In the genomic region with DNA sequence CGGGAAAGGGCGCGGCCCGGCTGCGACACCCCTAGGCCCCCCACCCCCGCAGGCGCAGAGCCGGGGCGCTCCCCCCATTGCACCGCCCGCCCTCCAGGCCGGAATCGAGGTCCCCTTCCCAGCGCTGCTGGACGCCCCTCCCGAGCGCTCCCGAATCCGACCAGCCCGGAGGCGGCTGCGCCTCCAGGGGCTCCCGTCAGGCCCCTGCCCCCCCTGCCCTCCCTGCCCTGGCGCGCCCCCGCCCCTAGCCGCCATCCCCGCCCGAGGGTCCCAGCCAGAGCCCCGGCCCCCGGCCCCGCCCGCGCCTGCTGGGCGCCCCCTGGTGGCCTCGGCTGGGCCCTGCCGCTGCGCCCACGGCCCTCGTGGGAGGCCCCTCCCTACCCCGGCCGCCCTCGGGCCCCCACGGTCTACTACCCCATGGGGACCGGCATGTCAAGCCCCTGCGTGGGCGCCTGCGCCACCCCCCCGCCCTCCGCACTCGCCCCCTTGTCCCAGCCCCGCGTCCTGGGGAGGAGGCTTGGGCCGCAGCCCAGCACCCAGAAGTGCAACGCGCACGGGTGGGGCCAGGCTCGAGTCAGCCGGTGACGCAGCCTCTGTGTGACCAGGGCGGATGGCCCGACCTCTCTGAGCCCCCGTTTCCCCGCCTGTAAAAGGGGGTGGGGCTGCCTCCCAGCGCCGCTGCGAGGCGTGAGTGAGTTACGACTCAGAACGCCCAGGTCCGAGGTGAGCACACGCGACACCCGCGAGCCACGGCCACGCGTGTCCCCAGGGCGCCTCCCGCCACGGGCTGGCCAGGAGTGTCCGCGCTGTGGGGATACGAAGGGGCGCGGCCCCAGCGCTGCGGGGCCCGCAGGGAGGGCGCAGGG, we compare ENCODE assay signal across 8 cellular contexts.
DNase-seq lines count a peak whose midpoint lies in the region; ATAC-seq lines count a peak whose summit lies in the region.

No MANE protein-coding gene starts in this region.

- peaks cover 2 to 4% of the 10 kb centered on the region in 2 donors for H3K4me1 Mint-ChIP-seq in effector memory CD8-positive, alpha-beta T cell (ENCODE audit: low read depth in 2 of 2)

- H3K36me3 Mint-ChIP-seq in effector memory CD8-positive, alpha-beta T cell (ENCODE audit: insufficient read depth) = peaks cover 4% of the 10 kb centered on the region

- H3K4me3 Mint-ChIP-seq in effector memory CD8-positive, alpha-beta T cell = peak overlapping the region; percentile 71 to 79

- no peaks in the 10 kb centered on the region for H3K9me3 Mint-ChIP-seq in effector memory CD8-positive, alpha-beta T cell

- peak overlapping the region; percentile 45 for H3K4me3 ChIP-seq in mesodermal cell (ENCODE audit: extremely low read depth, insufficient read depth, low read length, poor library complexity, severe bottlenecking)

- H3K9me3 ChIP-seq in mesodermal cell (ENCODE audit: control insufficient read depth, low read length) = no peaks in the 10 kb centered on the region

- no peaks in the 10 kb centered on the region for H3K4me1 ChIP-seq in mesodermal cell (ENCODE audit: control insufficient read depth, insufficient read depth, low read length, poor library complexity, severe bottlenecking)

- peak overlapping the region; percentile 22 to 41 for H3K27ac Mint-ChIP-seq in effector memory CD8-positive, alpha-beta T cell

- 1% methylated on average over 56 to 66 of the region's 90 CpGs for WGBS in mesodermal cell (ENCODE audit: insufficient coverage in 2 of 2), 2 experiments

- H3K27ac ChIP-seq in mesodermal cell (ENCODE audit: low read depth, low read length, severe bottlenecking) = peak overlapping the region; percentile 30

- ATAC-seq in GM18498 (IDR thresholded peaks at IDR 0.05; ENCODE audit: unreplicated experiment) (peak; percentile 38), HG03342 (IDR thresholded peaks at IDR 0.05; ENCODE audit: unreplicated experiment) (no peak), GM21528 (IDR thresholded peaks at IDR 0.05; ENCODE audit: low FRiP score, unreplicated experiment) (no peak)
- ATAC-seq in effector memory CD8-positive, alpha-beta T cell (replicated peaks) = peak; percentile 62

- H3K27me3 Mint-ChIP-seq in effector memory CD8-positive, alpha-beta T cell = no peaks in the 10 kb centered on the region

- no peaks in the 10 kb centered on the region for H3K36me3 ChIP-seq in mesodermal cell (ENCODE audit: control insufficient read depth, insufficient read depth, low read length)

- peak; percentile 51 for DNase-seq in NCI-H2196 (lab: John Stamatoyannopoulos, UW; ENCODE audit: unreplicated experiment)
- DNase-seq in activated CD8-positive, alpha-beta memory T cell treated with anti-CD3 and anti-CD28 coated beads for 1 hour (ENCODE audit: extremely low read depth in 1 of 2, low read depth in 1 of 2) = peak; percentile 45 to 60
- peak; percentile 74 to 77 (median 76) for DNase-seq in effector memory CD8-positive, alpha-beta T cell
- DNase-seq in stimulated activated CD8-positive, alpha-beta memory T cell treated with anti-CD3 and anti-CD28 coated beads, Interleukin-4, amount 100 ng/mL, for 1 hour (ENCODE audit: low read depth in 2 of 2, low spot score in 1 of 2) = peak; percentile 50 to 51

Comparison
In these comparisons a context has a peak if more than half of its experiments do, and no peak if none do; other contexts are left out.
1. ATAC-seq: peak in GM18498 (single experiment) and effector memory CD8-positive, alpha-beta T cell (single experiment); none in HG03342 (single experiment) and GM21528 (single experiment).
2. Peak in every context shown above with its lines, with median percentiles within 50 percentile points of each other: DNase-seq.